ENCODE assay signal across 1 cellular context in the genomic region with DNA sequence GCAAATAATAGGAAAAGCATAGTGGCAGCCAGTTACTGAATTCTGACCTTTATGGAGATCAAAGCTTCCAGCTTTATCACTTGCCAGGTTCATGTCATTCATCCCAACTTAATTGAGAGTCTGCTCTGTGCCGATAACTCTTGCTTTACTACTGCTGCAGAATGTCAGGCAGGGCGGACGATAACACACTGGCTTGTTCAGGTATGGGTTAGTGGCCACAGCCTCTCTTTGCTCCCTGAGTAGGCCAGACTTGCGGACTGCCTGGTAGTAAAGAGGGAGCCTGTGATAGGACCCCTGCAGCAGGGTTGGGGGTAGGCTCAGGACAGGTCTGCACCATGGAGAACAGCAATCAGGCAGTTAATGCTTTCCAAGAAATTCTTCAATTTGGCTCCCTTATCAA.
TF ChIP-seq lines count a peak whose summit lies in the region.

No MANE protein-coding gene starts in this region.

TF ChIP-seq in K562, 482 proteins besides CTCF, POLR2A, EP300 and RAD21 (continued from another document and continues in another):
- TF ChIP-seq ATF3 (IDR thresholded peaks at IDR 0.05) (no peak; the same call in 1 of the 2 replicates), ATF3 (CRISPR knock-in tag; conservative IDR thresholded peaks at IDR 0.05) (no peak), TAF9B (IDR thresholded peaks at IDR 0.05; ENCODE audit: partially characterized antibody) (no peak), TCF7L2 (IDR thresholded peaks at IDR 0.05; ENCODE audit: low read depth, low read length) (peak; percentile 76; the same call in 1 of the 2 replicates), ZNF121 (CRISPR knock-in tag; conservative IDR thresholded peaks at IDR 0.05) (no peak), FOXA3 (CRISPR knock-in tag; conservative IDR thresholded peaks at IDR 0.05 in 1 of 2, IDR thresholded peaks at IDR 0.05 in 1 of 2) (0 out of 4 replicates have a peak, but pooled peaks of 1 of the 2 experiments have one; percentile 52), HDAC6 (IDR thresholded peaks at IDR 0.05; ENCODE audit: low read depth, low read length) (no peak), PHF8 (IDR thresholded peaks at IDR 0.05; ENCODE audit: borderline replicate concordance, low read length) (no peak), TRIM24 (IDR thresholded peaks at IDR 0.05) (peak; percentile 92 to 95), POLR2AphosphoS5 (IDR thresholded peaks at IDR 0.05; ENCODE audit: control insufficient read depth, insufficient read depth, low read depth, low read length) (peak; percentile 98), ZBTB12 (CRISPR knock-in tag; IDR thresholded peaks at IDR 0.05) (no peak), DIDO1 (tag; IDR thresholded peaks at IDR 0.05; ENCODE audit: low read depth) (no peak), ZNF740 (CRISPR knock-in tag; IDR thresholded peaks at IDR 0.05) (no peak), ZNF740 (tag; IDR thresholded peaks at IDR 0.05) (no peak), FUS (optimal IDR thresholded peaks at IDR 0.05; ENCODE audit: low read depth, low read length) (no peak), KDM4B (IDR thresholded peaks at IDR 0.05; ENCODE audit: borderline replicate concordance in 2 of 2, low read depth in 1 of 2) (no peak), ETV6 (IDR thresholded peaks at IDR 0.05; ENCODE audit: borderline replicate concordance in 1 of 2, low read depth in 2 of 2, low read length in 1 of 2) (0 out of 4 replicates have a peak, but pooled peaks of 1 of the 2 experiments have one; percentile 47), ETV6 (CRISPR knock-in tag; IDR thresholded peaks at IDR 0.05; ENCODE audit: borderline replicate concordance) (no peak), STAT5A (IDR thresholded peaks at IDR 0.05; ENCODE audit: borderline replicate concordance, low read length) (peak; percentile 94), CBX5 (IDR thresholded peaks at IDR 0.05; ENCODE audit: borderline replicate concordance, low read depth) (no peak), ZNF274 (IDR thresholded peaks at IDR 0.05; ENCODE audit: borderline replicate concordance, low read depth, low read length) (peak; percentile 51; the same call in 1 of the 2 replicates), TEAD1 (CRISPR knock-in tag; IDR thresholded peaks at IDR 0.05) (peak in 1 of 2 experiments; percentile 92; a peak in 2 of 4 replicates), OTX1 (CRISPR knock-in tag; IDR thresholded peaks at IDR 0.05) (no peak), GATAD2B (IDR thresholded peaks at IDR 0.05; ENCODE audit: borderline replicate concordance) (0 out of 2 replicates have a peak, but pooled peaks have one; percentile 37), TARDBP (IDR thresholded peaks at IDR 0.05) (no peak; the same call in 1 of the 2 replicates), STAG1 (CRISPR knock-in tag; IDR thresholded peaks at IDR 0.05; ENCODE audit: borderline replicate concordance) (no peak), STAT5B (CRISPR knock-in tag; IDR thresholded peaks at IDR 0.05) (no peak), GABPA (tag; conservative IDR thresholded peaks at IDR 0.05; ENCODE audit: low read depth) (no peak), PTBP1 (IDR thresholded peaks at IDR 0.05; ENCODE audit: low read depth, low read length) (no peak), TAF7 (tag; IDR thresholded peaks at IDR 0.05) (no peak), PHB (CRISPR knock-in tag; IDR thresholded peaks at IDR 0.05) (no peak), EWSR1 (IDR thresholded peaks at IDR 0.05; ENCODE audit: borderline replicate concordance, low read depth, partially characterized antibody) (no peak), CBFA2T2 (conservative IDR thresholded peaks at IDR 0.05) (peak; percentile 97), HNRNPL (IDR thresholded peaks at IDR 0.05; ENCODE audit: low read depth, low read length) (no peak), RHOXF2B (CRISPR knock-in tag; conservative IDR thresholded peaks at IDR 0.05) (no peak), YBX1 (IDR thresholded peaks at IDR 0.05) (no peak), ZBTB26 (CRISPR knock-in tag; IDR thresholded peaks at IDR 0.05) (no peak), LCOR (CRISPR knock-in tag; IDR thresholded peaks at IDR 0.05) (peak; percentile 51; the same call in 1 of the 2 replicates), CHAMP1 (IDR thresholded peaks at IDR 0.05) (peak; percentile 72; the same call in 1 of the 2 replicates), ZNF143 (CRISPR knock-in tag; IDR thresholded peaks at IDR 0.05) (no peak), NR4A1 (CRISPR knock-in tag; IDR thresholded peaks at IDR 0.05) (no peak), NR4A1 (tag; IDR thresholded peaks at IDR 0.05) (peak; percentile 79; the same call in 1 of the 2 replicates), MXD1 (CRISPR knock-in tag; IDR thresholded peaks at IDR 0.05; ENCODE audit: borderline replicate concordance, poor library complexity, severe bottlenecking) (no peak), L3MBTL2 (IDR thresholded peaks at IDR 0.05) (peak; percentile 36; the same call in 1 of the 2 replicates)
- TF ChIP-seq, protein P1, sequence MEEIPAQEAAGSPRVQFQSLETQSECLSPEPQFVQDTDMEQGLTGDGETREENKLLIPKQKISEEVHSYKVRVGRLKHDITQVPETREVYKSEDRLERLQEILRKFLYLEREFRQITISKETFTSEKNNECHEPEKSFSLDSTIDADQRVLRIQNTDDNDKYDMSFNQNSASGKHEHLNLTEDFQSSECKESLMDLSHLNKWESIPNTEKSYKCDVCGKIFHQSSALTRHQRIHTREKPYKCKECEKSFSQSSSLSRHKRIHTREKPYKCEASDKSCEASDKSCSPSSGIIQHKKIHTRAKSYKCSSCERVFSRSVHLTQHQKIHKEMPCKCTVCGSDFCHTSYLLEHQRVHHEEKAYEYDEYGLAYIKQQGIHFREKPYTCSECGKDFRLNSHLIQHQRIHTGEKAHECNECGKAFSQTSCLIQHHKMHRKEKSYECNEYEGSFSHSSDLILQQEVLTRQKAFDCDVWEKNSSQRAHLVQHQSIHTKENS (CRISPR knock-in tag; IDR thresholded peaks at IDR 0.05) = no peak
- TF ChIP-seq, protein P2, sequence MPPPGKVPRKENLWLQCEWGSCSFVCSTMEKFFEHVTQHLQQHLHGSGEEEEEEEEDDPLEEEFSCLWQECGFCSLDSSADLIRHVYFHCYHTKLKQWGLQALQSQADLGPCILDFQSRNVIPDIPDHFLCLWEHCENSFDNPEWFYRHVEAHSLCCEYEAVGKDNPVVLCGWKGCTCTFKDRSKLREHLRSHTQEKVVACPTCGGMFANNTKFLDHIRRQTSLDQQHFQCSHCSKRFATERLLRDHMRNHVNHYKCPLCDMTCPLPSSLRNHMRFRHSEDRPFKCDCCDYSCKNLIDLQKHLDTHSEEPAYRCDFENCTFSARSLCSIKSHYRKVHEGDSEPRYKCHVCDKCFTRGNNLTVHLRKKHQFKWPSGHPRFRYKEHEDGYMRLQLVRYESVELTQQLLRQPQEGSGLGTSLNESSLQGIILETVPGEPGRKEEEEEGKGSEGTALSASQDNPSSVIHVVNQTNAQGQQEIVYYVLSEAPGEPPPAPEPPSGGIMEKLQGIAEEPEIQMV (tag; conservative IDR thresholded peaks at IDR 0.05; ENCODE audit: low read depth) = no peak
- TF ChIP-seq, protein P3, sequence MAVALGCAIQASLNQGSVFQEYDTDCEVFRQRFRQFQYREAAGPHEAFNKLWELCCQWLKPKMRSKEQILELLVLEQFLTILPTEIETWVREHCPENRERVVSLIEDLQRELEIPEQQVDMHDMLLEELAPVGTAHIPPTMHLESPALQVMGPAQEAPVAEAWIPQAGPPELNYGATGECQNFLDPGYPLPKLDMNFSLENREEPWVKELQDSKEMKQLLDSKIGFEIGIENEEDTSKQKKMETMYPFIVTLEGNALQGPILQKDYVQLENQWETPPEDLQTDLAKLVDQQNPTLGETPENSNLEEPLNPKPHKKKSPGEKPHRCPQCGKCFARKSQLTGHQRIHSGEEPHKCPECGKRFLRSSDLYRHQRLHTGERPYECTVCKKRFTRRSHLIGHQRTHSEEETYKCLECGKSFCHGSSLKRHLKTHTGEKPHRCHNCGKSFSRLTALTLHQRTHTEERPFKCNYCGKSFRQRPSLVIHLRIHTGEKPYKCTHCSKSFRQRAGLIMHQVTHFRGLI (CRISPR knock-in tag; IDR thresholded peaks at IDR 0.05) = no peak
- TF ChIP-seq, protein P4, sequence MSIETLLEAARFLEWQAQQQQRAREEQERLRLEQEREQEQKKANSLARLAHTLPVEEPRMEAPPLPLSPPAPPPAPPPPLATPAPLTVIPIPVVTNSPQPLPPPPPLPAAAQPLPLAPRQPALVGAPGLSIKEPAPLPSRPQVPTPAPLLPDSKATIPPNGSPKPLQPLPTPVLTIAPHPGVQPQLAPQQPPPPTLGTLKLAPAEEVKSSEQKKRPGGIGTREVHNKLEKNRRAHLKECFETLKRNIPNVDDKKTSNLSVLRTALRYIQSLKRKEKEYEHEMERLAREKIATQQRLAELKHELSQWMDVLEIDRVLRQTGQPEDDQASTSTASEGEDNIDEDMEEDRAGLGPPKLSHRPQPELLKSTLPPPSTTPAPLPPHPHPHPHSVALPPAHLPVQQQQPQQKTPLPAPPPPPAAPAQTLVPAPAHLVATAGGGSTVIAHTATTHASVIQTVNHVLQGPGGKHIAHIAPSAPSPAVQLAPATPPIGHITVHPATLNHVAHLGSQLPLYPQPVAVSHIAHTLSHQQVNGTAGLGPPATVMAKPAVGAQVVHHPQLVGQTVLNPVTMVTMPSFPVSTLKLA (conservative IDR thresholded peaks at IDR 0.05) = peak in 1 of 2 experiments; percentile 32; a peak in 1 of 4 replicates
- TF ChIP-seq, protein P5, sequence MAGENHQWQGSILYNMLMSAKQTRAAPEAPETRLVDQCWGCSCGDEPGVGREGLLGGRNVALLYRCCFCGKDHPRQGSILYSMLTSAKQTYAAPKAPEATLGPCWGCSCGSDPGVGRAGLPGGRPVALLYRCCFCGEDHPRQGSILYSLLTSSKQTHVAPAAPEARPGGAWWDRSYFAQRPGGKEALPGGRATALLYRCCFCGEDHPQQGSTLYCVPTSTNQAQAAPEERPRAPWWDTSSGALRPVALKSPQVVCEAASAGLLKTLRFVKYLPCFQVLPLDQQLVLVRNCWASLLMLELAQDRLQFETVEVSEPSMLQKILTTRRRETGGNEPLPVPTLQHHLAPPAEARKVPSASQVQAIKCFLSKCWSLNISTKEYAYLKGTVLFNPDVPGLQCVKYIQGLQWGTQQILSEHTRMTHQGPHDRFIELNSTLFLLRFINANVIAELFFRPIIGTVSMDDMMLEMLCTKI (IDR thresholded peaks at IDR 0.05; ENCODE audit: partially characterized antibody) = no peak
- TF ChIP-seq, protein P6, sequence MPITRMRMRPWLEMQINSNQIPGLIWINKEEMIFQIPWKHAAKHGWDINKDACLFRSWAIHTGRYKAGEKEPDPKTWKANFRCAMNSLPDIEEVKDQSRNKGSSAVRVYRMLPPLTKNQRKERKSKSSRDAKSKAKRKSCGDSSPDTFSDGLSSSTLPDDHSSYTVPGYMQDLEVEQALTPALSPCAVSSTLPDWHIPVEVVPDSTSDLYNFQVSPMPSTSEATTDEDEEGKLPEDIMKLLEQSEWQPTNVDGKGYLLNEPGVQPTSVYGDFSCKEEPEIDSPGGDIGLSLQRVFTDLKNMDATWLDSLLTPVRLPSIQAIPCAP (CRISPR knock-in tag; IDR thresholded peaks at IDR 0.05; ENCODE audit: borderline replicate concordance) = no peak
